Comparison of ENCODE assay signal across 8 cellular contexts in genomic region chr17:63841350-63842172, GRCh38. TPM values are rescaled to one million over a fixed set of nuclear protein-coding genes. Genes with fewer than 3 reads are reported as not detected.
DNase-seq lines count a peak whose midpoint lies in the region; ATAC-seq, FAIRE-seq and TF ChIP-seq lines count a peak whose summit lies in the region.

No MANE protein-coding gene starts in this region.

- H2AFZ ChIP-seq in OCI-LY3 (ENCODE audit: low read depth, low read length) (no peak overlapping the region), smooth muscle cell (ENCODE audit: low read depth) (peak overlapping the region; percentile 56)

- H3K4me3 Mint-ChIP-seq in T-helper 1 cell treated with Interleukin-12 subunit alpha and Interleukin-12 subunit beta and Interleukin-4 antibody, amounts not matched to agents 30 μg/mL and 1 μg/mL, for 36 hours: peak overlapping the region; percentile 96

- H3K4me1 ChIP-seq in OCI-LY3 (ENCODE audit: low read length): peaks cover 23% of the 10 kb centered on the region
- H3K4me1 ChIP-seq in kidney (ENCODE audit: control insufficient read depth in 1 of 2, insufficient read depth in 1 of 2, low read depth in 1 of 2, low read length in 2 of 2): peaks cover 21 to 32% of the 10 kb centered on the region in 2 donors
- H3K4me1 ChIP-seq in smooth muscle cell (ENCODE audit: low read depth): peaks cover 18% of the 10 kb centered on the region

- H3K9me3 ChIP-seq in OCI-LY3 (ENCODE audit: insufficient read depth, low read length) (no peaks in the 10 kb centered on the region), kidney (ENCODE audit: control insufficient read depth in 1 of 2, low read length in 2 of 2) (no peaks in the 10 kb centered on the region), smooth muscle cell (replicated peaks; ENCODE audit: low read depth) (no peaks in the 10 kb centered on the region)

- peaks cover 27% of the 10 kb centered on the region for H3K4me1 Mint-ChIP-seq in T-helper 1 cell treated with Interleukin-12 subunit alpha and Interleukin-12 subunit beta and Interleukin-4 antibody, amounts not matched to agents 30 μg/mL and 1 μg/mL, for 36 hours (ENCODE audit: low read depth)

- H3K27me3 ChIP-seq in OCI-LY3 (ENCODE audit: low read depth, low read length): no peaks in the 10 kb centered on the region
- no peaks in the 10 kb centered on the region for H3K27me3 ChIP-seq in smooth muscle cell (ENCODE audit: low read depth)

- TF ChIP-seq CTCF in OCI-LY3 (IDR thresholded peaks at IDR 0.05; ENCODE audit: low read depth, low read length) (no peak), cardiac fibroblast (IDR thresholded peaks at IDR 0.05; ENCODE audit: low read depth, low read length) (no peak), kidney (IDR thresholded peaks at IDR 0.05; ENCODE audit: borderline replicate concordance, extremely low read depth, insufficient read depth) (no peak), smooth muscle cell (IDR thresholded peaks at IDR 0.05; ENCODE audit: borderline replicate concordance, insufficient read depth, poor library complexity, severe bottlenecking) (no peak)

- DNase-seq in T-helper 1 cell (no peak), cardiac fibroblast (ENCODE audit: low read depth in 2 of 2) (peak; percentile 45 to 74), kidney (peak; percentile 83), smooth muscle cell (lab: John Stamatoyannopoulos, UW; ENCODE audit: unreplicated experiment) (peak; percentile 33)
- DNase-seq in activated CD4-positive, CD25-positive, alpha-beta regulatory T cell (lab: John Stamatoyannopoulos, UW): no peak

- peaks cover 35% of the 10 kb centered on the region for H4K20me1 ChIP-seq in OCI-LY3 (ENCODE audit: insufficient read depth, low read length)
- peaks cover 50% of the 10 kb centered on the region for H4K20me1 ChIP-seq in smooth muscle cell (ENCODE audit: low read depth)

- H3K9me3 Mint-ChIP-seq in T-helper 1 cell treated with Interleukin-12 subunit alpha and Interleukin-12 subunit beta and Interleukin-4 antibody, amounts not matched to agents 30 μg/mL and 1 μg/mL, for 36 hours: no peaks in the 10 kb centered on the region

- peaks cover 3% of the 10 kb centered on the region for H3K36me3 Mint-ChIP-seq in T-helper 1 cell treated with Interleukin-12 subunit alpha and Interleukin-12 subunit beta and Interleukin-4 antibody, amounts not matched to agents 30 μg/mL and 1 μg/mL, for 36 hours (ENCODE audit: low read depth)

- H3K9ac ChIP-seq in OCI-LY3 (ENCODE audit: low read length) (peak overlapping the region; percentile 95), kidney (ENCODE audit: low read length in 2 of 2) (peak overlapping the region; percentile 76 to 94), smooth muscle cell (ENCODE audit: low read depth) (peak overlapping the region; percentile 71)

- peak overlapping the region; percentile 94 for H3K4me2 ChIP-seq in OCI-LY3 (ENCODE audit: low read length)
- peak overlapping the region; percentile 93 for H3K4me2 ChIP-seq in smooth muscle cell

- no peak for ATAC-seq in HG03460 (IDR thresholded peaks at IDR 0.05; ENCODE audit: unreplicated experiment)

- H3K27ac ChIP-seq in OCI-LY3 (ENCODE audit: low read length) (peak overlapping the region; percentile 67), kidney (ENCODE audit: low read depth in 2 of 2, low read length in 2 of 2) (peak overlapping the region; percentile 66 to 89), smooth muscle cell (ENCODE audit: low read depth) (peak overlapping the region; percentile 61)

- H3K27ac Mint-ChIP-seq in T-helper 1 cell treated with Interleukin-12 subunit alpha and Interleukin-12 subunit beta and Interleukin-4 antibody, amounts not matched to agents 30 μg/mL and 1 μg/mL, for 36 hours: peak overlapping the region; percentile 90

- H3K36me3 ChIP-seq in OCI-LY3 (replicated peaks; ENCODE audit: low read depth, low read length) (peaks cover 3% of the 10 kb centered on the region), kidney (ENCODE audit: control insufficient read depth in 1 of 2, insufficient read depth in 2 of 2, low read length in 2 of 2) (peaks cover 0 to 3% of the 10 kb centered on the region in 2 donors), smooth muscle cell (ENCODE audit: low read depth) (no peaks in the 10 kb centered on the region)

- WGBS in smooth muscle cell (ENCODE audit: low lambda C conversion rate): 10% methylated on average over 26 of the region's 26 CpGs

- H3K79me2 ChIP-seq in OCI-LY3 (ENCODE audit: low read length): peaks cover 59% of the 10 kb centered on the region
- H3K79me2 ChIP-seq in smooth muscle cell (ENCODE audit: low read depth): peaks cover 56% of the 10 kb centered on the region

- FAIRE-seq in kidney (lab: Jason Lieb, UNC): no peak

- no peaks in the 10 kb centered on the region for H3K27me3 Mint-ChIP-seq in T-helper 1 cell treated with Interleukin-12 subunit alpha and Interleukin-12 subunit beta and Interleukin-4 antibody, amounts not matched to agents 30 μg/mL and 1 μg/mL, for 36 hours (ENCODE audit: low read depth)

- intact Hi-C loops in kidney (cut with DNase I): no loop called here

- H3F3A ChIP-seq in smooth muscle cell (ENCODE audit: low read depth): peaks cover 10% of the 10 kb centered on the region

- H3K4me3 ChIP-seq in OCI-LY3 (ENCODE audit: low read length) (peak overlapping the region; percentile 87), cardiac fibroblast (replicated peaks in 1 of 2; ENCODE audit: low read depth in 2 of 2, low read length in 2 of 2) (peak overlapping the region; percentile 90), kidney (ENCODE audit: low read length in 2 of 2) (peak overlapping the region; percentile 77 to 90), smooth muscle cell (peak overlapping the region; percentile 71)

RNA-seq across cellular contexts. Expression of gene SMARCD2, which starts 0.9 kb away (rescaled TPM):
- total RNA-seq in kidney: 65.1 TPM
- 39.9 TPM for polyA plus RNA-seq in kidney (ENCODE audit: insufficient read depth, low read depth, low replicate concordance)
- 41.6 and 43.7 TPM in 2 replicates for total RNA-seq in smooth muscle cell
- 41.9 and 58.6 TPM in 2 replicates for polyA plus RNA-seq in smooth muscle cell

RNA-seq across cellular contexts. Expression of gene FTSJ3, which starts 14.1 kb away (rescaled TPM):
- total RNA-seq in kidney: 38.7 TPM
- polyA plus RNA-seq in kidney (ENCODE audit: insufficient read depth, low read depth, low replicate concordance): 23.7 TPM
- total RNA-seq in smooth muscle cell: 32.5 and 46.8 TPM in 2 replicates
- polyA plus RNA-seq in smooth muscle cell: 21.9 and 24.8 TPM in 2 replicates

RNA-seq across cellular contexts. Expression of gene PSMC5, which starts 14.3 kb away (rescaled TPM):
- total RNA-seq in kidney (145 TPM), smooth muscle cell (32.3 and 46.2 TPM in 2 replicates)
- polyA plus RNA-seq in kidney (ENCODE audit: insufficient read depth, low read depth, low replicate concordance) (247 TPM), smooth muscle cell (132 and 153 TPM in 2 replicates)

RNA-seq across cellular contexts. Expression of gene CSH2, which starts 31.9 kb away (rescaled TPM):
- total RNA-seq in kidney (not detected), smooth muscle cell (not detected in 2 replicates)
- polyA plus RNA-seq in kidney (ENCODE audit: insufficient read depth, low read depth, low replicate concordance) (not detected), smooth muscle cell (not detected in 2 replicates)

RNA-seq across cellular contexts. Expression of gene GH2, which starts 40.2 kb away (rescaled TPM):
- total RNA-seq in kidney (not detected), smooth muscle cell (not detected in 2 replicates)
- polyA plus RNA-seq in kidney (ENCODE audit: insufficient read depth, low read depth, low replicate concordance) (not detected), smooth muscle cell (not detected in 2 replicates)

Comparison
In these comparisons a context has a peak if more than half of its experiments do, and no peak if none do; other contexts are left out.
1. DNase-seq: peak in cardiac fibroblast (2 of 2), kidney (single experiment) and smooth muscle cell (single experiment); none in T-helper 1 cell (0 of 5) and activated CD4-positive, CD25-positive, alpha-beta regulatory T cell (0 of 4).
2. Peak in every context shown above with its lines, with median percentiles within 50 percentile points of each other: H3K27ac ChIP-seq, H3K4me3 ChIP-seq and H3K9ac ChIP-seq.